In the genomic region with DNA sequence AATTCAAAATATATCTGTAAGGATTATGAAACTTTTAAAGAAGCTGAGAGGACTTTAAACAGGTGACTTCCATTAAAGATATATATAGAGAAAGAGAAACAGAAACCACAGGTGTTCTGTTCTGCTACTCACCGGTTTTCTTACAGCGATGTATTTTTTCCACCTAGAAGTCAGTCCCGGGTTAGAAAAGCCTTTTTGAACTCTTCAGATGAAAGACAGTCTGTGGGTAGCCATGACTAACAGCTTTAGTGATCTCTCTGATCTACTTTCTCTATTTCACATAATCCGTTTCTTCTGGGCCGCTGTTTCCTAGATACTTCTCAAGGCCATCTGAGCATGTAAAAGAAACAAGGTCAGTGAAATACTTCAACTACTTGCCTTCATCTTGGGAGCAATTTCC, we compare ENCODE assay signal across 10 cellular contexts. TPM values are rescaled to one million over a fixed set of nuclear protein-coding genes. Genes with fewer than 3 reads are reported as not detected.
DNase-seq lines count a peak whose midpoint lies in the region; ATAC-seq and TF ChIP-seq lines count a peak whose summit lies in the region.
"Had no signal": no experiment of that assay in that cellular context is flagged by ENCODE, and none has a peak within 500 bp of the region (broad histone marks: within the 10 kb centered on the region; RNA-seq: fewer than 3 reads in every experiment).

No MANE protein-coding gene starts in this region.

- H3K4me3 ChIP-seq in tibial nerve: no peak overlapping the region
- H3K4me3 ChIP-seq: lung had no signal

- peak; percentile 93 for ATAC-seq in HG02870 (IDR thresholded peaks at IDR 0.05; ENCODE audit: unreplicated experiment)
- ATAC-seq in stimulated activated naive CD8-positive, alpha-beta T cell treated with anti-CD3 and anti-CD28 coated beads, Interleukin-15, amount 100 ng/mL, for 72 hours: peak; percentile 98
- no peak for ATAC-seq in foreskin keratinocyte

- TF ChIP-seq EP300 in tibial nerve (IDR thresholded peaks at IDR 0.05): no peak

- H3K27ac ChIP-seq in tibial nerve: no peak overlapping the region
- H3K27ac ChIP-seq in foreskin keratinocyte: no peak overlapping the region

- 57 to 73% methylated on average over 5 of the region's 5 CpGs for WGBS in tibial nerve, 2 donors

- H3K9me3 Mint-ChIP-seq in T-helper 1 cell treated with Interleukin-12 subunit alpha and Interleukin-12 subunit beta and Interleukin-4 antibody, amounts not matched to agents 30 μg/mL and 1 μg/mL, for 36 hours: no peaks in the 10 kb centered on the region
- peaks cover 6 to 11% of the 10 kb centered on the region in 2 donors for H3K9me3 Mint-ChIP-seq in stimulated activated naive CD8-positive, alpha-beta T cell treated with anti-CD3 and anti-CD28 coated beads, Interleukin-15, amount 100 ng/mL, for 72 hours

- H3K36me3 ChIP-seq in tibial nerve: no peaks in the 10 kb centered on the region

- no peak for TF ChIP-seq POLR2A in tibial nerve (IDR thresholded peaks at IDR 0.05)

- peak; percentile 11 for DNase-seq in activated gamma-delta T cell treated with Interleukin-2 at 50 U/mL for 16 hours
- DNase-seq in activated gamma-delta T cell (lab: John Stamatoyannopoulos, UW): no peak
- peak; percentile 35 to 38 for DNase-seq in stimulated activated naive CD8-positive, alpha-beta T cell treated with anti-CD3 and anti-CD28 coated beads, Interleukin-15, amount 100 ng/mL, for 72 hours
- no peak for DNase-seq in tibial nerve (ENCODE audit: low spot score in 2 of 2)
- DNase-seq in foreskin keratinocyte: no peak
- DNase-seq in Ammon's horn (ENCODE audit: low spot score): no peak
- DNase-seq: dermis blood vessel endothelial cell had no signal

- H3K4me1 ChIP-seq in tibial nerve: no peaks in the 10 kb centered on the region
- H3K4me1 ChIP-seq in foreskin keratinocyte: no peaks in the 10 kb centered on the region

- peak overlapping the region; percentile 83 for H3K27ac Mint-ChIP-seq in T-helper 1 cell treated with Interleukin-12 subunit alpha and Interleukin-12 subunit beta and Interleukin-4 antibody, amounts not matched to agents 30 μg/mL and 1 μg/mL, for 36 hours
- H3K27ac Mint-ChIP-seq in stimulated activated naive CD8-positive, alpha-beta T cell treated with anti-CD3 and anti-CD28 coated beads, Interleukin-15, amount 100 ng/mL, for 72 hours: peak overlapping the region in 1 of 2 donors; percentile 70

- H3K27me3 ChIP-seq in tibial nerve (no peaks in the 10 kb centered on the region), foreskin keratinocyte (no peaks in the 10 kb centered on the region)

- no peaks in the 10 kb centered on the region for H3K27me3 Mint-ChIP-seq in T-helper 1 cell treated with Interleukin-12 subunit alpha and Interleukin-12 subunit beta and Interleukin-4 antibody, amounts not matched to agents 30 μg/mL and 1 μg/mL, for 36 hours (ENCODE audit: low read depth)
- H3K27me3 Mint-ChIP-seq in stimulated activated naive CD8-positive, alpha-beta T cell treated with anti-CD3 and anti-CD28 coated beads, Interleukin-15, amount 100 ng/mL, for 72 hours: no peaks in the 10 kb centered on the region

- peaks cover 16% of the 10 kb centered on the region for H3K4me1 Mint-ChIP-seq in T-helper 1 cell treated with Interleukin-12 subunit alpha and Interleukin-12 subunit beta and Interleukin-4 antibody, amounts not matched to agents 30 μg/mL and 1 μg/mL, for 36 hours (ENCODE audit: low read depth)
- H3K4me1 Mint-ChIP-seq in stimulated activated naive CD8-positive, alpha-beta T cell treated with anti-CD3 and anti-CD28 coated beads, Interleukin-15, amount 100 ng/mL, for 72 hours: peaks cover 28% of the 10 kb centered on the region

- peaks cover 0 to 3% (median 0%) of the 10 kb centered on the region in 4 donors for H3K9me3 ChIP-seq in tibial nerve

- H3K36me3 Mint-ChIP-seq in T-helper 1 cell treated with Interleukin-12 subunit alpha and Interleukin-12 subunit beta and Interleukin-4 antibody, amounts not matched to agents 30 μg/mL and 1 μg/mL, for 36 hours (ENCODE audit: low read depth): no peaks in the 10 kb centered on the region

- peak overlapping the region; percentile 54 for H3K4me3 Mint-ChIP-seq in T-helper 1 cell treated with Interleukin-12 subunit alpha and Interleukin-12 subunit beta and Interleukin-4 antibody, amounts not matched to agents 30 μg/mL and 1 μg/mL, for 36 hours
- peak overlapping the region; percentile 44 to 66 for H3K4me3 Mint-ChIP-seq in stimulated activated naive CD8-positive, alpha-beta T cell treated with anti-CD3 and anti-CD28 coated beads, Interleukin-15, amount 100 ng/mL, for 72 hours

- TF ChIP-seq CTCF in tibial nerve (IDR thresholded peaks at IDR 0.05): no peak
- TF ChIP-seq CTCF in foreskin keratinocyte (conservative IDR thresholded peaks at IDR 0.05): no peak

RNA-seq across cellular contexts. Expression of a gene that starts 25.1 kb away (rescaled TPM):
- total RNA-seq in tibial nerve: under 1 TPM in 1 of 4 donors, not detected in 3; 0.42 TPM
- not detected in 2 replicates for total RNA-seq in foreskin keratinocyte
- not detected in 2 replicates for polyA plus RNA-seq in foreskin keratinocyte
- total RNA-seq: lung had no signal
- polyA plus RNA-seq: lung had no signal

RNA-seq across cellular contexts. Expression of a gene that starts 37.0 kb away (rescaled TPM):
- 1 to 10 TPM; 5.7 to 9.6 (median 6.8) TPM for total RNA-seq in tibial nerve
- total RNA-seq in foreskin keratinocyte: 14.1 and 17.5 TPM in 2 replicates
- polyA plus RNA-seq in foreskin keratinocyte: 1.9 and 2.5 TPM in 2 replicates

RNA-seq across cellular contexts. Expression of a gene that starts 37.0 kb away (rescaled TPM):
- total RNA-seq in tibial nerve (10 to 100 TPM; 17.8 to 31.7 (median 19.7) TPM), foreskin keratinocyte (35.7 and 36.7 TPM in 2 replicates)
- polyA plus RNA-seq in foreskin keratinocyte: 23.3 and 28.6 TPM in 2 replicates

Comparison
In these comparisons a context has a peak if more than half of its experiments do, and no peak if none do; other contexts are left out.
1. DNase-seq: peak in activated gamma-delta T cell treated with Interleukin-2 at 50 U/mL for 16 hours (single experiment) and stimulated activated naive CD8-positive, alpha-beta T cell treated with anti-CD3 and anti-CD28 coated beads, Interleukin-15, amount 100 ng/mL, for 72 hours (2 of 2); none in activated gamma-delta T cell (single experiment), tibial nerve (0 of 2), foreskin keratinocyte (0 of 2) and Ammon's horn (single experiment).